ENCODE assay signal across 23 cellular contexts in genomic region chr1:147236959-147237791, GRCh38. TPM values are rescaled to one million over a fixed set of nuclear protein-coding genes. Genes with fewer than 3 reads are reported as not detected.
DNase-seq lines count a peak whose midpoint lies in the region; ATAC-seq and TF ChIP-seq lines count a peak whose summit lies in the region.
"Had no signal": no experiment of that assay in that cellular context is flagged by ENCODE, and none has a peak within 500 bp of the region (broad histone marks: within the 10 kb centered on the region; RNA-seq: fewer than 3 reads in every experiment).

No MANE protein-coding gene starts in this region.

- 46% methylated on average over 3 of the region's 3 CpGs for WGBS in suprapubic skin

- H3K36me3 ChIP-seq in left lung (no peaks in the 10 kb centered on the region), suprapubic skin (no peaks in the 10 kb centered on the region), WERI-Rb-1 (no peaks in the 10 kb centered on the region)
- H3K36me3 ChIP-seq: brain microvascular endothelial cell, ovary had no signal

- H3K4me1 ChIP-seq in left lung (peaks cover 2 to 11% of the 10 kb centered on the region in 2 donors), suprapubic skin (peaks cover 10% of the 10 kb centered on the region)

- TF ChIP-seq CTCF in VCaP (conservative IDR thresholded peaks at IDR 0.05) (no peak), left lung (IDR thresholded peaks at IDR 0.05) (no peak), suprapubic skin (IDR thresholded peaks at IDR 0.05) (no peak), WERI-Rb-1 (IDR thresholded peaks at IDR 0.05; ENCODE audit: low read depth, low read length) (no peak)

- no peaks in the 10 kb centered on the region for H3K9me3 Mint-ChIP-seq in T-cell

- H3K4me3 Mint-ChIP-seq in T-cell: no peak overlapping the region
- H3K4me3 Mint-ChIP-seq: activated naive CD8-positive, alpha-beta T cell treated with anti-CD3 and anti-CD28 coated beads, Interleukin-2, amount 10 ng/mL, durations not matched to agents 7 days and 5 days; naive B cell; T-helper 17 cell had no signal

- CTCF ChIA-PET in T-cell (lab: Charles Lee): no interaction called here

- peaks cover 0 to 3% of the 10 kb centered on the region in 2 donors for H3K27me3 Mint-ChIP-seq in T-cell

- POLR2A ChIA-PET in T-cell (lab: Charles Lee): no interaction called here

- H3K4me3 ChIP-seq in left lung: no peak overlapping the region
- no peak overlapping the region for H3K4me3 ChIP-seq in suprapubic skin
- H3K4me3 ChIP-seq in WERI-Rb-1 (ENCODE audit: low read depth, low read length): no peak overlapping the region
- H3K4me3 ChIP-seq: ovary had no signal

- H3K36me3 Mint-ChIP-seq in T-cell: no peaks in the 10 kb centered on the region
- H3K36me3 Mint-ChIP-seq: activated naive CD8-positive, alpha-beta T cell treated with anti-CD3 and anti-CD28 coated beads, Interleukin-2, amount 10 ng/mL, durations not matched to agents 7 days and 5 days; naive B cell had no signal

- no peak for TF ChIP-seq EP300 in suprapubic skin (IDR thresholded peaks at IDR 0.05)

- TF ChIP-seq POLR2A in suprapubic skin (IDR thresholded peaks at IDR 0.05): no peak

- H3K27me3 ChIP-seq in left lung (no peaks in the 10 kb centered on the region), suprapubic skin (no peaks in the 10 kb centered on the region), WERI-Rb-1 (ENCODE audit: insufficient read depth, low read depth, severe bottlenecking) (no peaks in the 10 kb centered on the region)
- H3K27me3 ChIP-seq: brain microvascular endothelial cell, ovary had no signal

- DNase-seq in LHCN-M2 (ENCODE audit: low read depth) (peak; percentile 28), left lung (peak in 1 of 2 donors; percentile 72), suprapubic skin (ENCODE audit: low spot score in 2 of 2) (no peak), WERI-Rb-1 (no peak), SW 1271 (lab: John Stamatoyannopoulos, UW) (no peak), T-cell (no peak)
- DNase-seq: activated CD4-positive, CD25-positive, alpha-beta regulatory T cell; activated naive CD8-positive, alpha-beta T cell treated with anti-CD3 and anti-CD28 coated beads, Interleukin-2, amount 10 ng/mL, durations not matched to agents 7 days and 5 days; brain microvascular endothelial cell; COR-L47; cortex of kidney; foreskin melanocyte; Kasumi-1; left cardiac atrium; naive B cell; NCI-H345; ovary; T-helper 17 cell had no signal

- ATAC-seq in left lung: peak; percentile 64
- no peak for ATAC-seq in HG03039 (IDR thresholded peaks at IDR 0.05; ENCODE audit: unreplicated experiment)
- ATAC-seq in T-cell (replicated peaks in 1 of 4): no peak
- ATAC-seq: left cardiac atrium, Right ventricle myocardium inferior, sciatic nerve, T-helper 17 cell had no signal

- peaks cover 2 to 3% (median 3%) of the 10 kb centered on the region in 3 donors for H3K4me1 Mint-ChIP-seq in T-cell

- H3K27ac ChIP-seq in VCaP (peak overlapping the region; percentile 69), left lung (peak overlapping the region; percentile 33 to 49), suprapubic skin (peak overlapping the region; percentile 59), WERI-Rb-1 (no peak overlapping the region)
- H3K27ac ChIP-seq: brain microvascular endothelial cell, ovary had no signal

- H3K9me3 ChIP-seq in left lung: peaks cover 0 to 8% of the 10 kb centered on the region in 2 donors
- H3K9me3 ChIP-seq in suprapubic skin: no peaks in the 10 kb centered on the region
- peaks cover 35% of the 10 kb centered on the region for H3K9me3 ChIP-seq in WERI-Rb-1 (ENCODE audit: severe bottlenecking)
- H3K9me3 ChIP-seq: ovary had no signal

- H3K27ac Mint-ChIP-seq in T-cell: no peak overlapping the region
- H3K27ac Mint-ChIP-seq: activated naive CD8-positive, alpha-beta T cell treated with anti-CD3 and anti-CD28 coated beads, Interleukin-2, amount 10 ng/mL, durations not matched to agents 7 days and 5 days; T-helper 17 cell had no signal

- intact Hi-C loops in left lung (cut with DNase I): no loop called here

RNA-seq across cellular contexts. Expression of gene CHD1L, which starts 5.3 kb away (rescaled TPM):
- total RNA-seq in LHCN-M2 (2014; rRNA removed): 33.3 and 35.4 TPM in 2 replicates
- polyA plus RNA-seq in LHCN-M2 (2012): 22.3 TPM
- total RNA-seq in left lung: 10 to 100 TPM; 36.2 to 40.3 TPM
- 10 to 100 TPM; 17.6 to 20.9 (median 18.4) TPM for total RNA-seq in suprapubic skin
- 10 to 100 TPM; 25.1 to 43.9 (median 33.8) TPM for total RNA-seq in T-cell

RNA-seq across cellular contexts. Expression of gene FMO5, which starts 12.0 kb away (rescaled TPM):
- total RNA-seq in LHCN-M2 (2014; rRNA removed) (0.38 and 2.1 TPM in 2 replicates), left lung (10 to 100 TPM; 25.8 to 29.0 TPM), suprapubic skin (10 to 100 TPM; 15.5 to 37.8 (median 30.4) TPM), T-cell (1 to 10 TPM in 1 of 5 donors, under 1 TPM in 4; 0.23 to 1.4 (median 0.95) TPM)
- polyA plus RNA-seq in LHCN-M2 (2012): 0.77 TPM
- total RNA-seq: HT1080 had no signal
